ENCODE assay signal across 8 cellular contexts in genomic region chr7:44122529-44122928, GRCh38. TPM values are rescaled to one million over a fixed set of nuclear protein-coding genes. Genes with fewer than 3 reads are reported as not detected.
DNase-seq lines count a peak whose midpoint lies in the region; ATAC-seq, FAIRE-seq and TF ChIP-seq lines count a peak whose summit lies in the region.

No MANE protein-coding gene starts in this region.

- 42% methylated on average over 1 of the region's 1 CpG for WGBS in HUES64

- peak overlapping the region; percentile 89 for H3K9ac ChIP-seq in HUES64 (ENCODE audit: low read depth, low read length)

- H3K4me3 ChIP-seq in AG09309 (ENCODE audit: control insufficient read depth, low read depth, low read length) (peak overlapping the region; percentile 55), HUES64 (ENCODE audit: low read length) (peak overlapping the region; percentile 90), cardiac fibroblast (replicated peaks in 1 of 2; ENCODE audit: low read depth in 2 of 2, low read length in 2 of 2) (peak overlapping the region; percentile 55 to 79)

- no peak for DNase-seq in AG09309 (ENCODE audit: low read depth)
- DNase-seq in cardiac fibroblast (ENCODE audit: low read depth in 2 of 2), result no peak
- DNase-seq in myocyte (ENCODE audit: low read depth), result peak; percentile 27
- DNase-seq in posterior vena cava (ENCODE audit: low spot score), result no peak
- DNase-seq in mucosa of gallbladder (ENCODE audit: low spot score), result no peak
- no peak for DNase-seq in GM12892 (ENCODE audit: insufficient read length)

- H3K36me3 ChIP-seq in HUES64 (ENCODE audit: insufficient read depth, low read length), result peaks cover 41% of the 10 kb centered on the region

- no peak overlapping the region for H3K27ac ChIP-seq in HUES64 (ENCODE audit: low read depth, low read length)

- H3K27me3 ChIP-seq in HUES64 (ENCODE audit: insufficient read depth, low read length), result peaks cover 19% of the 10 kb centered on the region

- ATAC-seq in HG02970 (IDR thresholded peaks at IDR 0.05; ENCODE audit: low FRiP score, unreplicated experiment), result no peak

- no peak for TF ChIP-seq POLR2A in GM12892 (IDR thresholded peaks at IDR 0.05; ENCODE audit: low read depth, low read length)

- intact Hi-C loops in posterior vena cava (cut with DNase I), result no loop called here

- TF ChIP-seq CTCF in AG09309 (IDR thresholded peaks at IDR 0.05; ENCODE audit: control insufficient read depth, insufficient read depth, low read depth, low read length, missing control alignments), result no peak
- no peak for TF ChIP-seq CTCF in cardiac fibroblast (IDR thresholded peaks at IDR 0.05; ENCODE audit: low read depth, low read length)

- peaks cover 7% of the 10 kb centered on the region; the same call in 1 of the 2 replicates for H3K9me3 ChIP-seq in HUES64 (ENCODE audit: insufficient read depth, low read depth, low read length)

- no peak for FAIRE-seq in GM12892 (lab: Jason Lieb, UNC)

- H3K4me1 ChIP-seq in HUES64 (ENCODE audit: insufficient read depth, low read length), result peaks cover 6% of the 10 kb centered on the region; the same call in 1 of the 2 replicates

RNA-seq across cellular contexts. Expression of gene POLD2, which starts 0.8 kb away (rescaled TPM):
- 94.6 TPM for polyA plus RNA-seq in HUES64 (2013, experiment 1 of 2)
- polyA plus RNA-seq in HUES64 (2013, experiment 2 of 2), result 102 TPM
- total RNA-seq in myocyte (199 and 211 TPM in 2 replicates), posterior vena cava (10 to 100 TPM; 39.9 to 60.0 TPM), mucosa of gallbladder (81.6 TPM)
- polyA plus RNA-seq in myocyte (2012), result 242 TPM
- 112 TPM for polyA plus RNA-seq in GM12892 (2012; ENCODE audit: missing spikeins)

RNA-seq across cellular contexts. Expression of gene AEBP1, which starts 18.4 kb away (rescaled TPM):
- polyA plus RNA-seq in HUES64 (2013, experiment 1 of 2), result 24.0 TPM
- 30.7 TPM for polyA plus RNA-seq in HUES64 (2013, experiment 2 of 2)
- total RNA-seq in myocyte, result 0.75 and 1.2 TPM in 2 replicates
- 1.4 TPM for polyA plus RNA-seq in myocyte (2012)
- total RNA-seq in posterior vena cava, result 100 to 1,000 TPM; 783 to 919 TPM
- 107 TPM for total RNA-seq in mucosa of gallbladder
- polyA plus RNA-seq in GM12892 (2012; ENCODE audit: missing spikeins), result 0.11 TPM

RNA-seq across cellular contexts. Expression of gene MYL7, which starts 18.6 kb away (rescaled TPM):
- polyA plus RNA-seq in HUES64 (2013, experiment 1 of 2), result 6.3 TPM
- 6.4 TPM for polyA plus RNA-seq in HUES64 (2013, experiment 2 of 2)
- total RNA-seq in myocyte, result not detected in 2 replicates
- polyA plus RNA-seq in myocyte (2012), result not detected
- 1 to 10 TPM in 1 of 2 donors, not detected in 1; 1.4 TPM for total RNA-seq in posterior vena cava
- not detected for total RNA-seq in mucosa of gallbladder
- not detected for polyA plus RNA-seq in GM12892 (2012; ENCODE audit: missing spikeins)

RNA-seq across cellular contexts. Expression of gene POLM, which starts 40.2 kb away (rescaled TPM):
- polyA plus RNA-seq in HUES64 (2013, experiment 1 of 2), result 6.7 TPM
- 7.6 TPM for polyA plus RNA-seq in HUES64 (2013, experiment 2 of 2)
- total RNA-seq in myocyte, result 39.4 and 40.3 TPM in 2 replicates
- polyA plus RNA-seq in myocyte (2012), result 14.8 TPM
- total RNA-seq in posterior vena cava, result 10 to 100 TPM in 1 of 2 donors, 1 to 10 TPM in 1; 9.4 to 16.9 TPM
- total RNA-seq in mucosa of gallbladder, result 44.1 TPM
- polyA plus RNA-seq in GM12892 (2012; ENCODE audit: missing spikeins), result 14.6 TPM

RNA-seq across cellular contexts. Expression of gene PGAM2, which starts 57.2 kb away (rescaled TPM):
- 3.3 TPM for polyA plus RNA-seq in HUES64 (2013, experiment 1 of 2)
- polyA plus RNA-seq in HUES64 (2013, experiment 2 of 2), result 2.3 TPM
- total RNA-seq in myocyte (62.5 and 81.2 TPM in 2 replicates), posterior vena cava (1 to 10 TPM; 1.6 to 2.1 TPM), mucosa of gallbladder (12.9 TPM)
- polyA plus RNA-seq in myocyte (2012), result 38.5 TPM
- polyA plus RNA-seq in GM12892 (2012; ENCODE audit: missing spikeins), result not detected

Comparison
In these comparisons a context has a peak if more than half of its experiments do, and no peak if none do; other contexts are left out.
1. RNA of gene AEBP1, which starts 18.4 kb away (total RNA-seq): 783 to 919 TPM in posterior vena cava and 107 TPM in mucosa of gallbladder (single experiment); 0.75 to 1.2 TPM in myocyte; every median in the first group is over 10 times any median in the second.
2. Peak in every context shown above with its lines, with median percentiles within 50 percentile points of each other: H3K4me3 ChIP-seq.